ENCODE assay signal across 18 cellular contexts in genomic region chr9:94729199-94729598, GRCh38. TPM values are rescaled to one million over a fixed set of nuclear protein-coding genes. Genes with fewer than 3 reads are reported as not detected.
DNase-seq lines count a peak whose midpoint lies in the region; ATAC-seq, FAIRE-seq and TF ChIP-seq lines count a peak whose summit lies in the region.
"Had no signal": no experiment of that assay in that cellular context is flagged by ENCODE, and none has a peak within 500 bp of the region (broad histone marks: within the 10 kb centered on the region; RNA-seq: fewer than 3 reads in every experiment).

No MANE protein-coding gene starts in this region.

- peaks cover 6% of the 10 kb centered on the region for H3K36me3 Mint-ChIP-seq in activated CD4-positive, alpha-beta T cell treated with anti-CD3 and anti-CD28 coated beads for 36 hours (ENCODE audit: low read depth)
- H3K36me3 Mint-ChIP-seq in HFFc6 (ENCODE audit: low read depth) (peaks cover 4% of the 10 kb centered on the region; the same call in 1 of the 2 replicates), type B pancreatic cell (peaks cover 6% of the 10 kb centered on the region)

- no peak overlapping the region for H2BK15ac ChIP-seq in H1 (ENCODE audit: low read length)

- H3K36me3 ChIP-seq in H1 (ENCODE audit: control insufficient read depth in 2 of 4, insufficient read depth in 4 of 4, low read length in 3 of 4) (no peaks in the 10 kb centered on the region), vagina (no peaks in the 10 kb centered on the region)
- H3K36me3 ChIP-seq: HAP-1 had no signal

- no peak overlapping the region for H3K9ac ChIP-seq in H1 (replicated peaks in 1 of 4; ENCODE audit: extremely low read depth in 1 of 4, low read depth in 3 of 4, low read length in 3 of 4)

- H3K9me3 Mint-ChIP-seq in activated CD4-positive, alpha-beta T cell treated with anti-CD3 and anti-CD28 coated beads for 36 hours (ENCODE audit: low read depth): no peaks in the 10 kb centered on the region
- no peaks in the 10 kb centered on the region for H3K9me3 Mint-ChIP-seq in HFFc6
- H3K9me3 Mint-ChIP-seq in type B pancreatic cell: no peaks in the 10 kb centered on the region

- H2AFZ ChIP-seq in H1 (ENCODE audit: low read length): no peak overlapping the region

- no peak overlapping the region for H2BK5ac ChIP-seq in H1 (ENCODE audit: low read depth, low read length)

- no peak overlapping the region for H3K27ac Mint-ChIP-seq in activated CD4-positive, alpha-beta T cell treated with anti-CD3 and anti-CD28 coated beads for 36 hours
- H3K27ac Mint-ChIP-seq in HFFc6 (no peak overlapping the region), type B pancreatic cell (no peak overlapping the region)

- H3K9me3 ChIP-seq in H1 (ENCODE audit: insufficient read depth in 2 of 2, low read depth in 1 of 2, low read length in 1 of 2): no peaks in the 10 kb centered on the region
- no peaks in the 10 kb centered on the region for H3K9me3 ChIP-seq in vagina
- H3K9me3 ChIP-seq: HAP-1 had no signal

- H2BK20ac ChIP-seq in H1 (ENCODE audit: low read length): no peak overlapping the region

- 88% methylated on average over 3 of the region's 3 CpGs; no CpG with 5 or more reads in 1 of the 2 experiments for WGBS in H1 (ENCODE audit: extremely low coverage in 1 of 2, insufficient coverage in 1 of 2, insufficient read length in 1 of 2, insufficient replicate concordance in 2 of 2, low coverage in 1 of 2, low lambda C conversion rate in 2 of 2, missing lambda C conversion rate in 1 of 2), 2 experiments

- H3K4me1 ChIP-seq in H1 (replicated peaks in 1 of 4; ENCODE audit: control insufficient read depth in 3 of 4, insufficient read depth in 4 of 4, low read length in 3 of 4): no peaks in the 10 kb centered on the region; a peak in 1 of 7 replicates
- H3K4me1 ChIP-seq in vagina: peaks cover 11% of the 10 kb centered on the region

- no peak overlapping the region for H3K56ac ChIP-seq in H1 (replicated peaks; ENCODE audit: insufficient read length, low read depth, low read length)

- H3K27me3 ChIP-seq in H1 (replicated peaks in 1 of 4; ENCODE audit: control insufficient read depth in 3 of 4, extremely low read depth in 1 of 4, insufficient read depth in 3 of 4, low read length in 3 of 4): no peaks in the 10 kb centered on the region
- no peaks in the 10 kb centered on the region for H3K27me3 ChIP-seq in vagina

- H3K18ac ChIP-seq in H1 (ENCODE audit: extremely low read depth, low read length): no peak overlapping the region

- TF ChIP-seq RAD21 in H1 (IDR thresholded peaks at IDR 0.05 in 1 of 2, conservative IDR thresholded peaks at IDR 0.05 in 1 of 2; ENCODE audit: low read depth in 2 of 2, low read length in 2 of 2): no peak; a peak in 1 of 4 replicates

- H4K8ac ChIP-seq in H1 (ENCODE audit: extremely low read depth, insufficient read depth, low read length): no peak overlapping the region

- TF ChIP-seq EP300 in H1 (IDR thresholded peaks at IDR 0.05; ENCODE audit: borderline replicate concordance in 1 of 2, low read depth in 2 of 2, low read length in 2 of 2): no peak

- no peak for FAIRE-seq in H1 (lab: Jason Lieb, UNC)
- FAIRE-seq: A204.1, HTR-8/SVneo had no signal

- no peak overlapping the region for H3K14ac ChIP-seq in H1 (ENCODE audit: insufficient read length)

- no peak overlapping the region for H3K4me3 Mint-ChIP-seq in activated CD4-positive, alpha-beta T cell treated with anti-CD3 and anti-CD28 coated beads for 36 hours
- H3K4me3 Mint-ChIP-seq in HFFc6 (no peak overlapping the region), type B pancreatic cell (peak overlapping the region; percentile 56)

- no peak overlapping the region for H3K4ac ChIP-seq in H1 (replicated peaks; ENCODE audit: insufficient read length, low read depth, low read length)

- H3K27ac ChIP-seq in H1 (ENCODE audit: low read depth, low read length) (no peak overlapping the region), vagina (no peak overlapping the region)
- H3K27ac ChIP-seq: HL-60 had no signal

- H2BK12ac ChIP-seq in H1 (ENCODE audit: low read depth, low read length): no peak overlapping the region

- DNase-seq in activated CD4-positive, alpha-beta T cell treated with anti-CD3 and anti-CD28 coated beads for 36 hours: peak; percentile 10
- no peak for DNase-seq in activated CD4-positive, alpha-beta T cell treated with anti-CD3 and anti-CD28 coated beads for 48 hours
- DNase-seq in HFFc6 (no peak), H1 (ENCODE audit: low read depth in 1 of 2, low spot score in 2 of 2) (peak in 1 of 2 experiments; percentile 36), type B pancreatic cell (ENCODE audit: extremely low spot score, unreplicated experiment) (no peak), vagina (ENCODE audit: extremely low spot score in 2 of 2) (no peak)
- DNase-seq: C1 segment of cervical spinal cord, DMS53, NCI-H1417 treated with DMSO at 0.1 percent for 48 hours, NCI-H1930, NCI-H69, OCI-M1 had no signal

- H3K27me3 Mint-ChIP-seq in activated CD4-positive, alpha-beta T cell treated with anti-CD3 and anti-CD28 coated beads for 36 hours: no peaks in the 10 kb centered on the region
- H3K27me3 Mint-ChIP-seq in HFFc6 (ENCODE audit: insufficient read depth) (peaks cover 2% of the 10 kb centered on the region; the same call in 1 of the 2 replicates), type B pancreatic cell (no peaks in the 10 kb centered on the region)

- ATAC-seq in activated CD4-positive, alpha-beta T cell treated with anti-CD3 and anti-CD28 coated beads for 36 hours: no peak
- no peak for ATAC-seq in GM18519 (IDR thresholded peaks at IDR 0.05; ENCODE audit: low FRiP score, unreplicated experiment)
- ATAC-seq in HG03521 (IDR thresholded peaks at IDR 0.05; ENCODE audit: unreplicated experiment): no peak

- intact Hi-C loops in activated CD4-positive, alpha-beta T cell treated with anti-CD3 and anti-CD28 coated beads for 36 hours (cut with DNase I, micrococcal nuclease): loop anchor here (5.0 to 10.0 kb wide), 2 partner anchors 357 to 1154 kb away; partner anchors contain the start of gene PHF2 (in 1 of the 2)
- intact Hi-C loops in vagina (cut with DNase I): no loop called here

- TF ChIP-seq CTCF in HFFc6 (IDR thresholded peaks at IDR 0.05) (peak; percentile 28; the same call in 1 of the 2 replicates), H1 (IDR thresholded peaks at IDR 0.05; ENCODE audit: control extremely low read depth in 1 of 3, insufficient read depth in 1 of 3, low read depth in 1 of 3, low read length in 3 of 3) (peak in 2 of 3 experiments; percentile 15 to 23; a peak in 2 of 4 replicates), type B pancreatic cell (conservative IDR thresholded peaks at IDR 0.05) (no peak), vagina (IDR thresholded peaks at IDR 0.05) (no peak)

- H3K4me2 ChIP-seq in H1 (ENCODE audit: insufficient read depth in 1 of 2, low read depth in 2 of 2, low read length in 2 of 2): no peak overlapping the region

- peaks cover 7% of the 10 kb centered on the region; the same call in 1 of the 2 replicates for H3K79me1 ChIP-seq in H1 (ENCODE audit: low read depth, low read length)

- POLR2A ChIA-PET in activated CD4-positive, alpha-beta T cell treated with anti-CD3 and anti-CD28 coated beads for 36 hours (lab: Charles Lee): no interaction called here
- POLR2A ChIA-PET in H1 (lab: Charles Lee; ENCODE audit: partially characterized antibody): no interaction called here

- peaks cover 3 to 14% of the 10 kb centered on the region in 2 experiments; a peak in 3 of 4 replicates for H3K79me2 ChIP-seq in H1 (ENCODE audit: control insufficient read depth in 1 of 2, insufficient read depth in 2 of 2, low read length in 2 of 2)

- TF ChIP-seq POLR2A in H1 (IDR thresholded peaks at IDR 0.05; ENCODE audit: control extremely low read depth in 1 of 2, low read depth in 2 of 2, low read length in 2 of 2) (no peak), vagina (IDR thresholded peaks at IDR 0.05) (no peak)

- no peaks in the 10 kb centered on the region for H3K23me2 ChIP-seq in H1 (ENCODE audit: low read depth, low read length)

- no peak overlapping the region for H2BK120ac ChIP-seq in H1 (replicated peaks; ENCODE audit: low read depth, low read length)

- no peak overlapping the region for H3K4me3 ChIP-seq in H1 (ENCODE audit: extremely low read depth in 1 of 4, insufficient read depth in 2 of 4, low read depth in 3 of 4, low read length in 4 of 4)
- H3K4me3 ChIP-seq in vagina: no peak overlapping the region
- H3K4me3 ChIP-seq: HAP-1 had no signal

- no peak overlapping the region for H3K23ac ChIP-seq in H1 (ENCODE audit: insufficient read length)

- H3K4me1 Mint-ChIP-seq in activated CD4-positive, alpha-beta T cell treated with anti-CD3 and anti-CD28 coated beads for 36 hours: peaks cover 8% of the 10 kb centered on the region
- peaks cover 7% of the 10 kb centered on the region; the same call in 1 of the 2 replicates for H3K4me1 Mint-ChIP-seq in HFFc6 (ENCODE audit: low read depth)
- H3K4me1 Mint-ChIP-seq in type B pancreatic cell (ENCODE audit: unreplicated experiment): peaks cover 15% of the 10 kb centered on the region

- no peak overlapping the region for H4K91ac ChIP-seq in H1 (replicated peaks; ENCODE audit: insufficient read length, low read length)

- CTCF ChIA-PET in activated CD4-positive, alpha-beta T cell treated with anti-CD3 and anti-CD28 coated beads for 36 hours (lab: Charles Lee): no interaction called here
- CTCF ChIA-PET in H1 (lab: Charles Lee; ENCODE audit: partially characterized antibody): interaction anchor here (1.0 kb wide), 1 partner anchor 16 kb away, joined by 3 read pairs; no protein-coding TSS in a partner anchor

- peaks cover 2 to 3% of the 10 kb centered on the region in 2 experiments for H4K20me1 ChIP-seq in H1 (replicated peaks in 1 of 2; ENCODE audit: control insufficient read depth in 1 of 2, insufficient read depth in 2 of 2, low read length in 2 of 2)

- H2AK5ac ChIP-seq in H1 (ENCODE audit: low read depth, low read length): no peak overlapping the region

- no peak overlapping the region for H4K5ac ChIP-seq in H1 (ENCODE audit: insufficient read length, low read depth, low read length)

TF ChIP-seq in H1, 55 proteins besides CTCF, POLR2A, EP300 and RAD21 (continues in another document):
- TF ChIP-seq ASH2L (IDR thresholded peaks at IDR 0.05; ENCODE audit: low read length) (no peak), CREB1 (IDR thresholded peaks at IDR 0.05) (no peak)

RNA-seq across cellular contexts. Expression of gene AOPEP, which starts 2.7 kb away (rescaled TPM):
- 1 to 10 TPM; 8.9 to 9.5 TPM for total RNA-seq in activated CD4-positive, alpha-beta T cell treated with anti-CD3 and anti-CD28 coated beads for 36 hours
- total RNA-seq in HFFc6 (2021; fragmentation: NEBNext Ultra II Directional; extraction: Animal tissue kit (Norgen Biotek cat#: 25700)): 10 to 100 TPM; 32.2 to 46.6 (median 36.3) TPM
- 14.3 TPM in 2 replicates for total RNA-seq in H1 (2021; fragmentation: NEBNext Ultra II Directional; extraction: Animal tissue kit (Norgen Biotek cat#: 25700))
- polyA plus RNA-seq in H1 (2011; rRNA removed): 5.1 and 6.1 TPM in 2 replicates
- 8.3 TPM for polyA plus RNA-seq in H1 (2011; cell fraction: cytosol; rRNA removed)
- 10.0 TPM for polyA plus RNA-seq in H1 (2011; cell fraction: nucleus; rRNA removed)
- 4.8 to 7.5 TPM (median 6.1 TPM) in 4 replicates for polyA plus RNA-seq in H1 (2012, experiment 1 of 2)
- polyA plus RNA-seq in H1 (2012, experiment 2 of 2): 1.3 TPM
- polyA plus RNA-seq in H1 (2013, experiment 1 of 2): 3.9 TPM
- polyA plus RNA-seq in H1 (2013, experiment 2 of 2): 3.3 TPM
- polyA minus RNA-seq in H1 (2011; rRNA and poly(A)+ RNA removed): 32.1 and 39.5 TPM in 2 replicates
- 9.0 TPM for polyA minus RNA-seq in H1 (2011; cell fraction: cytosol; rRNA and poly(A)+ RNA removed)
- 86.0 TPM for polyA minus RNA-seq in H1 (2011; cell fraction: nucleus; rRNA and poly(A)+ RNA removed)
- 56.8 and 89.3 TPM in 2 replicates for total RNA-seq in type B pancreatic cell (ENCODE audit: low replicate concordance)
- total RNA-seq in vagina: 305 TPM

Comparison
In these comparisons a context has a peak if more than half of its experiments do, and no peak if none do; other contexts are left out.
1. CTCF ChIP-seq: peak in HFFc6 (single experiment) and H1 (2 of 3); none in type B pancreatic cell (single experiment) and vagina (0 of 3).